Comparison of ENCODE assay signal across 3 cellular contexts in the genomic region with DNA sequence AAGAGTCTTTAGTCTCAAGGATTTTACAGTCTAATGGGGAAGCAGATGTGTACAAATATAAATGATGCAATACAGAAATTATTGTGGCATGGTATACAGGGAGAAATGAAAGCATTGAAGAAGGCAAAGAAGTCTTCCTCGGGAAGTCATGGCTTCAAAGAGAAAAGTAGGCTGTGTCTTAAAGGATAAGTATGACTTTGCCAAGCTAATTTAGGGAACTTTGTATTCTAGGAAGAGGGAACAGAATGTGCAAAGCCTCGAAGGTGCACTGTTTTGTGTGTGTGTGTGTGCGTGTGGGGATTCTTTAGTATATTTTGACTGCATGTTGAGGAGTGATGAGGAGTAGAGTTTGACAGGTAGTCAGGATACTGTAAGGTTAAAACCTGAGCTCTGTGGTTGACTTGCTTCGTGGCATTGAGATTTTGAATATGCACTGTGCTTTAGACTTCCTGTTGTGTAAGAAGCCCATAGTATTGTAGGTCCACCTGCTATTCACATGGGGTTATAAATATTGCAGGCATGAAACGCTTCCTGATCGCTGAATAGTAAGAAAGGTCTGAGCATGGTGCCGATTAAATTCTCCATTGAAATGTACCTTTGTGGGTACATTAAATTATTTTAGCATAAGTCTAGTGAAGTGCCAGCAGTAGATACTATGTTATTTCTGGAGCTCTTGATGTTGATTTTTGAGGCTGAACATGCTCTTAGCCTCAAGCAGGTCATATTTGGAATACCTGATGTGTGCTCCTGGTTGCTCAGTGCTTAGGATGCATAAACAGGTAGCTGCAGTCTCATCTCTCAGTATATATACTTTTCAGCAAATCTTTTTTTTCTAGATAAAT.
TF ChIP-seq lines count a peak whose summit lies in the region.

No MANE protein-coding gene starts in this region.

TF ChIP-seq in SK-N-SH, 30 proteins besides CTCF, POLR2A, EP300 and RAD21:
- TF ChIP-seq SMC3 (IDR thresholded peaks at IDR 0.05; ENCODE audit: low read depth, low read length) (no peak), MAX (IDR thresholded peaks at IDR 0.05; ENCODE audit: low read depth) (0 out of 2 replicates have a peak, but pooled peaks have one; percentile 9), POLR2AphosphoS5 (IDR thresholded peaks at IDR 0.05; ENCODE audit: low read depth, low read length) (no peak), MXI1 (IDR thresholded peaks at IDR 0.05; ENCODE audit: low read depth, low read length) (no peak), RCOR1 (IDR thresholded peaks at IDR 0.05; ENCODE audit: low read length) (no peak), TAF1 (IDR thresholded peaks at IDR 0.05; ENCODE audit: borderline replicate concordance, low read depth, low read length) (no peak)

TF ChIP-seq in SK-N-SH treated with all-trans-retinoic acid at 6 μM for 48 hours, 23 proteins besides CTCF, POLR2A, EP300 and RAD21 (continues in another document):
- TF ChIP-seq, protein P1, sequence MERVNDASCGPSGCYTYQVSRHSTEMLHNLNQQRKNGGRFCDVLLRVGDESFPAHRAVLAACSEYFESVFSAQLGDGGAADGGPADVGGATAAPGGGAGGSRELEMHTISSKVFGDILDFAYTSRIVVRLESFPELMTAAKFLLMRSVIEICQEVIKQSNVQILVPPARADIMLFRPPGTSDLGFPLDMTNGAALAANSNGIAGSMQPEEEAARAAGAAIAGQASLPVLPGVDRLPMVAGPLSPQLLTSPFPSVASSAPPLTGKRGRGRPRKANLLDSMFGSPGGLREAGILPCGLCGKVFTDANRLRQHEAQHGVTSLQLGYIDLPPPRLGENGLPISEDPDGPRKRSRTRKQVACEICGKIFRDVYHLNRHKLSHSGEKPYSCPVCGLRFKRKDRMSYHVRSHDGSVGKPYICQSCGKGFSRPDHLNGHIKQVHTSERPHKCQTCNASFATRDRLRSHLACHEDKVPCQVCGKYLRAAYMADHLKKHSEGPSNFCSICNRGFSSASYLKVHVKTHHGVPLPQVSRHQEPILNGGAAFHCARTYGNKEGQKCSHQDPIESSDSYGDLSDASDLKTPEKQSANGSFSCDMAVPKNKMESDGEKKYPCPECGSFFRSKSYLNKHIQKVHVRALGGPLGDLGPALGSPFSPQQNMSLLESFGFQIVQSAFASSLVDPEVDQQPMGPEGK (CRISPR knock-in tag; IDR thresholded peaks at IDR 0.05; ENCODE audit: borderline replicate concordance), result no peak
- TF ChIP-seq ZNF70 (CRISPR knock-in tag; IDR thresholded peaks at IDR 0.05), result no peak
- no peak for TF ChIP-seq BACH2 (CRISPR knock-in tag; IDR thresholded peaks at IDR 0.05; ENCODE audit: borderline replicate concordance)
- TF ChIP-seq CREB5 (CRISPR knock-in tag; IDR thresholded peaks at IDR 0.05; ENCODE audit: low read depth), result no peak
- TF ChIP-seq ZNF8 (CRISPR knock-in tag; IDR thresholded peaks at IDR 0.05), result no peak
- no peak for TF ChIP-seq TSHZ2 (CRISPR knock-in tag; IDR thresholded peaks at IDR 0.05)
- no peak for TF ChIP-seq ESRRG (CRISPR knock-in tag; IDR thresholded peaks at IDR 0.05)
- no peak for TF ChIP-seq TOX (CRISPR knock-in tag; IDR thresholded peaks at IDR 0.05; ENCODE audit: borderline replicate concordance)
- TF ChIP-seq RARB (CRISPR knock-in tag; IDR thresholded peaks at IDR 0.05), result no peak
- TF ChIP-seq CSDC2 (CRISPR knock-in tag; IDR thresholded peaks at IDR 0.05), result no peak
- no peak for TF ChIP-seq TCF4 (CRISPR knock-in tag; IDR thresholded peaks at IDR 0.05; ENCODE audit: borderline replicate concordance)
- TF ChIP-seq, protein P2, sequence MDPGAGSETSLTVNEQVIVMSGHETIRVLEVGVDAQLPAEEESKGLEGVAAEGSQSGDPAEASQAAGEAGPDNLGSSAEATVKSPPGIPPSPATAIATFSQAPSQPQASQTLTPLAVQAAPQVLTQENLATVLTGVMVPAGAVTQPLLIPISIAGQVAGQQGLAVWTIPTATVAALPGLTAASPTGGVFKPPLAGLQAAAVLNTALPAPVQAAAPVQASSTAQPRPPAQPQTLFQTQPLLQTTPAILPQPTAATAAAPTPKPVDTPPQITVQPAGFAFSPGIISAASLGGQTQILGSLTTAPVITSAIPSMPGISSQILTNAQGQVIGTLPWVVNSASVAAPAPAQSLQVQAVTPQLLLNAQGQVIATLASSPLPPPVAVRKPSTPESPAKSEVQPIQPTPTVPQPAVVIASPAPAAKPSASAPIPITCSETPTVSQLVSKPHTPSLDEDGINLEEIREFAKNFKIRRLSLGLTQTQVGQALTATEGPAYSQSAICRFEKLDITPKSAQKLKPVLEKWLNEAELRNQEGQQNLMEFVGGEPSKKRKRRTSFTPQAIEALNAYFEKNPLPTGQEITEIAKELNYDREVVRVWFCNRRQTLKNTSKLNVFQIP (CRISPR knock-in tag; IDR thresholded peaks at IDR 0.05; ENCODE audit: borderline replicate concordance, low read depth), result no peak
- TF ChIP-seq OSR1 (CRISPR knock-in tag; IDR thresholded peaks at IDR 0.05), result no peak
- TF ChIP-seq ZC3H10 (CRISPR knock-in tag; IDR thresholded peaks at IDR 0.05), result no peak
- TF ChIP-seq SNAI2 (CRISPR knock-in tag; IDR thresholded peaks at IDR 0.05), result no peak

TF ChIP-seq in K562, 482 proteins besides CTCF, POLR2A, EP300 and RAD21 (continues in another document):
- TF ChIP-seq, protein P3, sequence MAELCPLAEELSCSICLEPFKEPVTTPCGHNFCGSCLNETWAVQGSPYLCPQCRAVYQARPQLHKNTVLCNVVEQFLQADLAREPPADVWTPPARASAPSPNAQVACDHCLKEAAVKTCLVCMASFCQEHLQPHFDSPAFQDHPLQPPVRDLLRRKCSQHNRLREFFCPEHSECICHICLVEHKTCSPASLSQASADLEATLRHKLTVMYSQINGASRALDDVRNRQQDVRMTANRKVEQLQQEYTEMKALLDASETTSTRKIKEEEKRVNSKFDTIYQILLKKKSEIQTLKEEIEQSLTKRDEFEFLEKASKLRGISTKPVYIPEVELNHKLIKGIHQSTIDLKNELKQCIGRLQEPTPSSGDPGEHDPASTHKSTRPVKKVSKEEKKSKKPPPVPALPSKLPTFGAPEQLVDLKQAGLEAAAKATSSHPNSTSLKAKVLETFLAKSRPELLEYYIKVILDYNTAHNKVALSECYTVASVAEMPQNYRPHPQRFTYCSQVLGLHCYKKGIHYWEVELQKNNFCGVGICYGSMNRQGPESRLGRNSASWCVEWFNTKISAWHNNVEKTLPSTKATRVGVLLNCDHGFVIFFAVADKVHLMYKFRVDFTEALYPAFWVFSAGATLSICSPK (IDR thresholded peaks at IDR 0.05; ENCODE audit: borderline replicate concordance), result no peak
- TF ChIP-seq JUN (IDR thresholded peaks at IDR 0.05; ENCODE audit: borderline replicate concordance, low read depth, low read length) (0 out of 2 replicates have a peak, but pooled peaks have one; percentile 21), JUN (CRISPR knock-in tag; IDR thresholded peaks at IDR 0.05; ENCODE audit: borderline replicate concordance) (no peak), ZNF584 (CRISPR knock-in tag; IDR thresholded peaks at IDR 0.05; ENCODE audit: low read depth) (no peak), ZC3H11A (IDR thresholded peaks at IDR 0.05; ENCODE audit: low read depth, low read length) (no peak), GABPA (tag; conservative IDR thresholded peaks at IDR 0.05; ENCODE audit: low read depth) (peak; percentile 45; the same call in 1 of the 2 replicates), ATF4 (CRISPR knock-in tag; IDR thresholded peaks at IDR 0.05) (peak; percentile 82), ZNF592 (IDR thresholded peaks at IDR 0.05) (peak; percentile 19; the same call in 1 of the 2 replicates), POLR2G (IDR thresholded peaks at IDR 0.05; ENCODE audit: low read depth, low read length) (0 out of 2 replicates have a peak, but pooled peaks have one; percentile 6), GABPB1 (CRISPR knock-in tag; IDR thresholded peaks at IDR 0.05) (no peak), ZBTB8A (IDR thresholded peaks at IDR 0.05; ENCODE audit: partially characterized antibody) (no peak), PHB2 (IDR thresholded peaks at IDR 0.05; ENCODE audit: low read depth) (no peak), ID3 (CRISPR knock-in tag; IDR thresholded peaks at IDR 0.05) (no peak), ID3 (tag; IDR thresholded peaks at IDR 0.05) (0 out of 2 replicates have a peak, but pooled peaks have one; percentile 25), ZBTB2 (IDR thresholded peaks at IDR 0.05) (0 out of 2 replicates have a peak, but pooled peaks have one; percentile 25), SMARCE1 (IDR thresholded peaks at IDR 0.05) (peak; percentile 21; the same call in 1 of the 2 replicates), ZNF175 (CRISPR knock-in tag; IDR thresholded peaks at IDR 0.05; ENCODE audit: low read depth) (no peak), SRSF7 (optimal IDR thresholded peaks at IDR 0.05; ENCODE audit: low read depth, low read length) (no peak), CBX8 (IDR thresholded peaks at IDR 0.05; ENCODE audit: borderline replicate concordance, extremely low read depth, low read depth, low read length, poor library complexity, severe bottlenecking) (no peak), THRAP3 (IDR thresholded peaks at IDR 0.05; ENCODE audit: borderline replicate concordance) (peak; percentile 47; the same call in 1 of the 2 replicates), ASH1L (IDR thresholded peaks at IDR 0.05; ENCODE audit: borderline replicate concordance, low read depth, partially characterized antibody) (peak; percentile 16), NFIC (IDR thresholded peaks at IDR 0.05) (no peak), HNRNPUL1 (IDR thresholded peaks at IDR 0.05; ENCODE audit: low read length) (no peak), MAZ (CRISPR knock-in tag; conservative IDR thresholded peaks at IDR 0.05 in 1 of 2, IDR thresholded peaks at IDR 0.05 in 1 of 2) (0 out of 4 replicates have a peak, but pooled peaks have one; percentile 11 to 26), ELF4 (CRISPR knock-in tag; IDR thresholded peaks at IDR 0.05) (0 out of 2 replicates have a peak, but pooled peaks have one; percentile 52), EHMT2 (IDR thresholded peaks at IDR 0.05) (0 out of 2 replicates have a peak, but pooled peaks have one; percentile 23), TEAD1 (CRISPR knock-in tag; IDR thresholded peaks at IDR 0.05) (no peak), ZSCAN32 (CRISPR knock-in tag; IDR thresholded peaks at IDR 0.05) (peak; percentile 85), ZBTB17 (CRISPR knock-in tag; IDR thresholded peaks at IDR 0.05) (0 out of 2 replicates have a peak, but pooled peaks have one; percentile 54)
- TF ChIP-seq, protein P4, sequence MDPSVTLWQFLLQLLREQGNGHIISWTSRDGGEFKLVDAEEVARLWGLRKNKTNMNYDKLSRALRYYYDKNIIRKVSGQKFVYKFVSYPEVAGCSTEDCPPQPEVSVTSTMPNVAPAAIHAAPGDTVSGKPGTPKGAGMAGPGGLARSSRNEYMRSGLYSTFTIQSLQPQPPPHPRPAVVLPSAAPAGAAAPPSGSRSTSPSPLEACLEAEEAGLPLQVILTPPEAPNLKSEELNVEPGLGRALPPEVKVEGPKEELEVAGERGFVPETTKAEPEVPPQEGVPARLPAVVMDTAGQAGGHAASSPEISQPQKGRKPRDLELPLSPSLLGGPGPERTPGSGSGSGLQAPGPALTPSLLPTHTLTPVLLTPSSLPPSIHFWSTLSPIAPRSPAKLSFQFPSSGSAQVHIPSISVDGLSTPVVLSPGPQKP (CRISPR knock-in tag; IDR thresholded peaks at IDR 0.05), result no peak
- TF ChIP-seq, protein P5, sequence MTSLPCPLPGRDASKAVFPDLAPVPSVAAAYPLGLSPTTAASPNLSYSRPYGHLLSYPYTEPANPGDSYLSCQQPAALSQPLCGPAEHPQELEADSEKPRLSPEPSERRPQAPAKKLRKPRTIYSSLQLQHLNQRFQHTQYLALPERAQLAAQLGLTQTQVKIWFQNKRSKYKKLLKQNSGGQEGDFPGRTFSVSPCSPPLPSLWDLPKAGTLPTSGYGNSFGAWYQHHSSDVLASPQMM (CRISPR knock-in tag; IDR thresholded peaks at IDR 0.05), result no peak
